ENCODE assay signal across 16 cellular contexts in the genomic region with DNA sequence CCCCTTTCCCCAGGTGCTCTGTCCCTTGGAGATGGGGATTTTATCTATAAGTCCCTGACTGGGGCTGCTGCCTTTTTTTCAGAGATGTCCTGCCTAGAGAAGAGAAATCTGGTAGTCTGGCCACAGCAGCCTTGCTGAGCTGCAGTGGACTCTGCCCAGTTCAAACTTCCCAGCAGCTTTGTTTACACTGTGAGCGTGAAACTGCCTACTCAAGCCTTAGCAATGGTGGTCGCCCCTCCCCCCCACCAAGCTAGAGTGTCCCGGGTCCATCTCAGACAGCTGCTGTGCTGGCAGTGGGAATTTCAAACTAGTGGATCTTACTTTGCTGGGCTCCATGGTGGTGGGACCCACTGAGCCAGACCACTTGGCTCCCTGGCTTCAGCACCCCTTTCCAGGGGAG. TPM values are rescaled to one million over a fixed set of nuclear protein-coding genes. Genes with fewer than 3 reads are reported as not detected.
DNase-seq lines count a peak whose midpoint lies in the region; ATAC-seq, FAIRE-seq and TF ChIP-seq lines count a peak whose summit lies in the region.
"Had no signal": no experiment of that assay in that cellular context is flagged by ENCODE, and none has a peak within 500 bp of the region (broad histone marks: within the 10 kb centered on the region; RNA-seq: fewer than 3 reads in every experiment).

No MANE protein-coding gene starts in this region.

- no peak overlapping the region for H3K4me3 ChIP-seq in hepatocyte
- H3K4me3 ChIP-seq in HepG2 (replicated peaks in 1 of 3; ENCODE audit: insufficient read depth in 1 of 3, low read depth in 2 of 3, low read length in 3 of 3) = peak overlapping the region in 1 of 3 experiments; percentile 59; a peak in 2 of 6 replicates
- H3K4me3 ChIP-seq in neuronal stem cell (ENCODE audit: low read length in 2 of 2) = no peak overlapping the region
- H3K4me3 ChIP-seq: GM12878, GM23248 had no signal

- peaks cover 10% of the 10 kb centered on the region for H3K36me3 Mint-ChIP-seq in glutamatergic neuron (ENCODE audit: unreplicated experiment)
- H3K36me3 Mint-ChIP-seq: CD14-positive monocyte; CD8-positive, alpha-beta T cell had no signal

- no peak overlapping the region for H2BK5ac ChIP-seq in neuronal stem cell (ENCODE audit: low read length)

- H3K27ac Mint-ChIP-seq in glutamatergic neuron (ENCODE audit: unreplicated experiment) = no peak overlapping the region
- H3K27ac Mint-ChIP-seq: CD14-positive monocyte; CD8-positive, alpha-beta T cell had no signal

- in situ Hi-C loops in HepG2 (cut with HindIII; ENCODE audit: extremely low pct_ligation_motif_present, low pct_unique_long_range_greater_than_20kb) = no loop called here

- no peaks in the 10 kb centered on the region for H4K20me1 ChIP-seq in hepatocyte (ENCODE audit: insufficient read depth, poor library complexity, severe bottlenecking)
- H4K20me1 ChIP-seq in HepG2 (ENCODE audit: insufficient read depth, low read length) = no peaks in the 10 kb centered on the region

- H3K4me1 Mint-ChIP-seq in glutamatergic neuron (ENCODE audit: low read depth, unreplicated experiment) = no peaks in the 10 kb centered on the region
- H3K4me1 Mint-ChIP-seq: CD14-positive monocyte had no signal

- H3K27ac ChIP-seq in hepatocyte = peak overlapping the region; percentile 44
- H3K27ac ChIP-seq in HepG2 (ENCODE audit: extremely low read length, insufficient read depth, low read length) = peak overlapping the region; percentile 55
- H3K27ac ChIP-seq in neuronal stem cell (replicated peaks; ENCODE audit: low read length) = no peak overlapping the region
- H3K27ac ChIP-seq: GM23248 had no signal

- no peak overlapping the region for H3K4me3 Mint-ChIP-seq in glutamatergic neuron (ENCODE audit: unreplicated experiment)
- H3K4me3 Mint-ChIP-seq: CD8-positive, alpha-beta T cell had no signal

- no peaks in the 10 kb centered on the region for H3K27me3 Mint-ChIP-seq in glutamatergic neuron (ENCODE audit: unreplicated experiment)

- peak; percentile 33 for DNase-seq in ELF-1 (ENCODE audit: low read depth, low spot score)
- peak; percentile 60 for DNase-seq in hepatocyte (ENCODE audit: low spot score)
- DNase-seq in HepG2 (ENCODE audit: low spot score) = peak; percentile 75
- DNase-seq in neuronal stem cell (ENCODE audit: low spot score) = no peak
- DNase-seq in GF-D8 (lab: John Stamatoyannopoulos, UW) = no peak
- no peak for DNase-seq in glutamatergic neuron
- DNase-seq: CD8-positive, alpha-beta T cell; COR-L47; DMS53; GM23248; H7 had no signal

- ATAC-seq in HepG2 (peak; percentile 94), HG03039 (IDR thresholded peaks at IDR 0.05; ENCODE audit: unreplicated experiment) (no peak)
- ATAC-seq: CD8-positive, alpha-beta T cell; GM12878 had no signal

- peak overlapping the region; percentile 37 for H2BK15ac ChIP-seq in neuronal stem cell (ENCODE audit: low read length)

- H4K8ac ChIP-seq in neuronal stem cell (ENCODE audit: low read depth, low read length) = no peak overlapping the region

- H2AFZ ChIP-seq in hepatocyte (no peak overlapping the region), HepG2 (ENCODE audit: low read length) (no peak overlapping the region), neuronal stem cell (ENCODE audit: low read length) (no peak overlapping the region)
- H2AFZ ChIP-seq: GM23248 had no signal

- H3K9me3 ChIP-seq in hepatocyte (ENCODE audit: low read depth) (no peaks in the 10 kb centered on the region), HepG2 (ENCODE audit: low read length) (no peaks in the 10 kb centered on the region), neuronal stem cell (replicated peaks in 1 of 2; ENCODE audit: control insufficient read depth in 2 of 2, insufficient read depth in 1 of 2, low read depth in 1 of 2, low read length in 2 of 2) (peaks cover 0 to 2% of the 10 kb centered on the region in 2 donors)

- FAIRE-seq in HepG2 (lab: Jason Lieb, UNC) = peak; percentile 54
- FAIRE-seq: A204.1, GM12878, GM18507 had no signal

- H2BK12ac ChIP-seq in neuronal stem cell (ENCODE audit: low read length) = no peak overlapping the region

- no peak overlapping the region for H3K14ac ChIP-seq in neuronal stem cell (ENCODE audit: low read length)

- no peak for TF ChIP-seq CTCF in hepatocyte (IDR thresholded peaks at IDR 0.05; ENCODE audit: poor library complexity)
- no peak for TF ChIP-seq CTCF in HepG2 (CRISPR knock-in tag; IDR thresholded peaks at IDR 0.05)
- no peak for TF ChIP-seq CTCF in glutamatergic neuron (IDR thresholded peaks at IDR 0.05; ENCODE audit: partially characterized antibody, unreplicated experiment)

- POLR2A ChIA-PET in HepG2 (lab: Yijun Ruan, JAX) = no interaction called here

- no peaks in the 10 kb centered on the region for H3K79me1 ChIP-seq in neuronal stem cell (ENCODE audit: low read depth, low read length)

- no peak overlapping the region for H4K91ac ChIP-seq in neuronal stem cell (ENCODE audit: low read depth, low read length, poor library complexity)

- no TSS peak for BruUV-seq in HepG2 (replicated peaks; lab: Mats Ljungman, UMichigan)

- H3K4me1 ChIP-seq in hepatocyte (ENCODE audit: insufficient read depth) (no peaks in the 10 kb centered on the region), HepG2 (ENCODE audit: insufficient read depth, low read length) (peaks cover 20% of the 10 kb centered on the region), neuronal stem cell (ENCODE audit: control insufficient read depth in 2 of 2, insufficient read depth in 1 of 2, low read depth in 1 of 2, low read length in 2 of 2) (no peaks in the 10 kb centered on the region)

- H2BK120ac ChIP-seq in neuronal stem cell (ENCODE audit: low read depth, low read length) = no peak overlapping the region

- peaks cover 2% of the 10 kb centered on the region for H3K9me3 Mint-ChIP-seq in glutamatergic neuron (ENCODE audit: unreplicated experiment)
- H3K9me3 Mint-ChIP-seq: CD8-positive, alpha-beta T cell had no signal

- H3K36me3 ChIP-seq in hepatocyte (replicated peaks; ENCODE audit: insufficient read depth, low read depth) = no peaks in the 10 kb centered on the region
- H3K36me3 ChIP-seq in HepG2 (replicated peaks in 1 of 2; ENCODE audit: control insufficient read depth in 1 of 2, insufficient read depth in 2 of 2, low read length in 2 of 2) = no peaks in the 10 kb centered on the region
- H3K36me3 ChIP-seq in neuronal stem cell (replicated peaks in 1 of 2; ENCODE audit: control insufficient read depth in 2 of 2, insufficient read depth in 2 of 2, low read length in 2 of 2) = no peaks in the 10 kb centered on the region

- TF ChIP-seq POLR2A in HepG2 (IDR thresholded peaks at IDR 0.05; ENCODE audit: insufficient read depth in 1 of 2, low read depth in 2 of 2, low read length in 2 of 2) = no peak

- WGBS in hepatocyte (ENCODE audit: low lambda C conversion rate, missing lambda C conversion rate) = 19% methylated on average over 3 of the region's 3 CpGs
- WGBS in HepG2 (ENCODE audit: low lambda C conversion rate) = 0% methylated on average over 3 of the region's 3 CpGs
- WGBS in neuronal stem cell (ENCODE audit: extremely low coverage in 2 of 2, insufficient read length in 2 of 2, insufficient replicate concordance in 1 of 2), 2 donors = no CpG with 5 or more reads among the region's 3 CpGs

- intact Hi-C loops in HepG2 (cut with micrococcal nuclease; ENCODE audit: unreplicated experiment) = no loop called here

- TF ChIP-seq EP300 in HepG2 (IDR thresholded peaks at IDR 0.05; ENCODE audit: low read depth in 2 of 2, low read length in 2 of 2) (peak in 1 of 2 experiments; percentile 39; a peak in 1 of 4 replicates), HepG2 (CRISPR knock-in tag; IDR thresholded peaks at IDR 0.05; ENCODE audit: borderline replicate concordance) (peak; percentile 47; the same call in 1 of the 2 replicates)

- H3K4ac ChIP-seq in neuronal stem cell (ENCODE audit: low read length) = no peak overlapping the region

- H3K27me3 ChIP-seq in hepatocyte (no peaks in the 10 kb centered on the region), HepG2 (ENCODE audit: control insufficient read depth in 1 of 2, insufficient read depth in 2 of 2, low read length in 2 of 2) (no peaks in the 10 kb centered on the region; a peak in 1 of 5 replicates), neuronal stem cell (ENCODE audit: control insufficient read depth in 3 of 3, insufficient read depth in 3 of 3, low read depth in 1 of 3, low read length in 3 of 3) (peaks cover 0 to 11% (median 0%) of the 10 kb centered on the region in 3 experiments)

- H3K18ac ChIP-seq in neuronal stem cell (ENCODE audit: low read length) = no peak overlapping the region

- no peak overlapping the region for H3K23ac ChIP-seq in neuronal stem cell (ENCODE audit: low read depth, low read length, poor library complexity)

- H3K79me2 ChIP-seq in hepatocyte (no peaks in the 10 kb centered on the region), HepG2 (ENCODE audit: insufficient read depth, low read length) (no peaks in the 10 kb centered on the region)

- CTCF ChIA-PET in HepG2 (lab: Yijun Ruan, JAX; ENCODE audit: low intra/inter-chr PET ratio, low total read pairs) = no interaction called here

- H3K9ac ChIP-seq in HepG2 (ENCODE audit: insufficient read depth, low read depth, low read length) (no peak overlapping the region; the same call in 1 of the 2 replicates), neuronal stem cell (ENCODE audit: low read depth, low read length, poor library complexity) (no peak overlapping the region)
- H3K9ac ChIP-seq: GM23248 had no signal

- peak overlapping the region; percentile 58 for H3K4me2 ChIP-seq in hepatocyte
- peak overlapping the region; percentile 65 for H3K4me2 ChIP-seq in HepG2 (ENCODE audit: low read depth, low read length)
- no peak overlapping the region for H3K4me2 ChIP-seq in neuronal stem cell (ENCODE audit: insufficient read depth, low read length, poor library complexity, severe bottlenecking)

- H3K9me2 ChIP-seq in hepatocyte (replicated peaks; ENCODE audit: insufficient read depth) = no peaks in the 10 kb centered on the region

- H2AK5ac ChIP-seq in neuronal stem cell (ENCODE audit: low read depth, low read length) = no peak overlapping the region

- no peak for TF ChIP-seq RAD21 in HepG2 (CRISPR knock-in tag; IDR thresholded peaks at IDR 0.05)

RNA-seq across cellular contexts. Expression of a gene that starts 38.9 kb away (rescaled TPM):
- 1.8 and 1.9 TPM in 2 replicates for total RNA-seq in hepatocyte
- polyA plus RNA-seq in hepatocyte = 0.39 and 0.77 TPM in 2 replicates
- total RNA-seq in HepG2 (2016; rRNA removed; fragmentation: Illumina TruSeq; extraction: Trizol) = 0.04 and 0.07 TPM in 2 replicates
- total RNA-seq in HepG2 (2016; cell fraction: cytosol; rRNA removed; fragmentation: Illumina TruSeq; extraction: Trizol; ENCODE audit: low read depth) = 0.18 and 0.20 TPM in 2 replicates
- total RNA-seq in HepG2 (2016; cell fraction: insoluble cytoplasmic fraction; rRNA removed; fragmentation: Illumina TruSeq; extraction: Trizol) = 0.07 and 0.09 TPM in 2 replicates
- total RNA-seq in HepG2 (2016; cell fraction: membrane; rRNA removed; fragmentation: Illumina TruSeq; extraction: Trizol) = 0.09 and 0.14 TPM in 2 replicates
- not detected in 2 replicates for total RNA-seq in HepG2 (2016; cell fraction: nucleus; rRNA removed; fragmentation: Illumina TruSeq; extraction: Trizol)
- 0.03 TPM in 1 of 2 replicates, not detected in the other for polyA plus RNA-seq in HepG2 (2011; rRNA removed)
- 0.06 and 0.07 TPM in 2 replicates for polyA plus RNA-seq in HepG2 (2011; cell fraction: cytosol; rRNA removed)
- polyA plus RNA-seq in HepG2 (2011; cell fraction: nucleus; rRNA removed) = not detected in 2 replicates
- 0.36 and 0.43 TPM in 2 replicates for polyA plus RNA-seq in HepG2 (2012)
- polyA plus RNA-seq in HepG2 (2016; cell fraction: cytosol; fragmentation: Illumina TruSeq; extraction: Trizol; ENCODE audit: low read depth) = 0.09 TPM in 1 of 2 replicates, not detected in the other
- polyA plus RNA-seq in HepG2 (2016; cell fraction: insoluble cytoplasmic fraction; fragmentation: Illumina TruSeq; extraction: Trizol; ENCODE audit: low read depth) = not detected in 2 replicates
- polyA plus RNA-seq in HepG2 (2016; cell fraction: membrane; fragmentation: Illumina TruSeq; extraction: Trizol; ENCODE audit: low read depth) = 0.08 and 0.11 TPM in 2 replicates
- not detected in 2 replicates for polyA plus RNA-seq in HepG2 (2016; cell fraction: nucleus; fragmentation: Illumina TruSeq; extraction: Trizol; ENCODE audit: insufficient read depth, low read depth)
- 0.68 TPM in 1 of 2 replicates, not detected in the other for polyA minus RNA-seq in HepG2 (2011; rRNA and poly(A)+ RNA removed; ENCODE audit: low replicate concordance)
- polyA minus RNA-seq in HepG2 (2011; cell fraction: cytosol; rRNA and poly(A)+ RNA removed) = not detected in 2 replicates
- polyA minus RNA-seq in HepG2 (2011; cell fraction: nucleus; rRNA and poly(A)+ RNA removed) = not detected in 2 replicates
- polyA plus RNA-seq in neuronal stem cell (2013, experiment 1 of 2) = 0.21 TPM
- polyA plus RNA-seq in neuronal stem cell (2013, experiment 2 of 2) = 0.30 TPM
- 1.3 TPM for total RNA-seq in glutamatergic neuron (ENCODE audit: unreplicated experiment)
- total RNA-seq: CD8-positive, alpha-beta T cell; GM23248 had no signal
- polyA plus RNA-seq: CD14-positive monocyte, GM23248 had no signal

Comparison
In these comparisons a context has a peak if more than half of its experiments do, and no peak if none do; other contexts are left out.
1. DNase-seq: peak in ELF-1 (single experiment), hepatocyte (single experiment) and HepG2 (single experiment); none in neuronal stem cell (single experiment), GF-D8 (single experiment) and glutamatergic neuron (single experiment).